In the genomic region with DNA sequence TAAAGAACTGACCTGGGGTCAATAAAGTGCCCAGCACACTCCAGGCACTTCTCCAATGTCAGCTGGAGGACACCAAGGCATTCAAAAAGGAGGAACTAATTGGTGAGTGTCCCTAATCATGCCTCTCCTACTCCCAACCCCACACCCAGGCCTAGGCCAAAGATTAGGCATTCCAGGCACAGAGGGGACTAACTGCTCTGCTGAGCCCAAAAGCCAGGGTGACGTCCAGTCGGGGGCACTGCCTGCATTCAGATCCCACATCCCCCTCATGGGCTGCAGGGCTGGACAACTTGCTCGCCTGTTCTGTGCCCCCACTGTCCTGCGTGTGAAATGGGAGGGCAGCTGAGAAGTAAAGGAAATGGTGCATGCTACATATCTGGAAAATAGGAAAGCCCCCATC, we compare ENCODE assay signal across 18 cellular contexts.
DNase-seq lines count a peak whose midpoint lies in the region; ATAC-seq, FAIRE-seq and TF ChIP-seq lines count a peak whose summit lies in the region.
"Had no signal": no experiment of that assay in that cellular context is flagged by ENCODE, and none has a peak within 500 bp of the region (broad histone marks: within the 10 kb centered on the region; RNA-seq: fewer than 3 reads in every experiment).

No MANE protein-coding gene starts in this region.

- H3K4me1 ChIP-seq in Loucy (ENCODE audit: insufficient read depth, low read length, poor library complexity, severe bottlenecking) (peaks cover 24% of the 10 kb centered on the region), spleen (peaks cover 0 to 25% (median 16%) of the 10 kb centered on the region in 6 donors)
- H3K4me1 ChIP-seq: tibial nerve had no signal

- H3K9me3 Mint-ChIP-seq in activated T-cell treated with anti-CD3 and anti-CD28 coated beads, Interleukin-2, amount 50 U/mL, for 24 hours: peaks cover 16% of the 10 kb centered on the region
- peaks cover 13% of the 10 kb centered on the region for H3K9me3 Mint-ChIP-seq in activated naive CD8-positive, alpha-beta T cell (ENCODE audit: low read depth)

- H3K79me2 ChIP-seq in Loucy (ENCODE audit: insufficient read depth, low read length): peaks cover 19% of the 10 kb centered on the region

- intact Hi-C loops in spleen (cut with DNase I; ENCODE audit: low total_unique reads): no loop called here

- TF ChIP-seq POLR2A in spleen (IDR thresholded peaks at IDR 0.05) (no peak), H54 (IDR thresholded peaks at IDR 0.05; ENCODE audit: low read depth, low read length) (no peak)

- no peaks in the 10 kb centered on the region for H3K27me3 ChIP-seq in Loucy (ENCODE audit: insufficient read depth, low read length, poor library complexity, severe bottlenecking)
- H3K27me3 ChIP-seq in spleen (replicated peaks in 1 of 7): no peaks in the 10 kb centered on the region
- H3K27me3 ChIP-seq: dorsolateral prefrontal cortex, tibial nerve had no signal

- no peak for ATAC-seq in GM18909 (IDR thresholded peaks at IDR 0.05; ENCODE audit: poor library complexity, unreplicated experiment)
- ATAC-seq: esophagus mucosa; stimulated activated naive B cell treated with anti-CD40 and anti-IgM and Interleukin-4, amounts not matched to agents 10 μg/mL and 1 μg/mL and 100 μg/mL, for 72 hours had no signal

- in situ Hi-C loops in GM13976 (cut with MboI; ENCODE audit: low sequenced_read_pairs, unreplicated experiment): no loop called here

- H3K4me1 Mint-ChIP-seq in activated T-cell treated with anti-CD3 and anti-CD28 coated beads, Interleukin-2, amount 50 U/mL, for 24 hours (ENCODE audit: low read depth): peaks cover 29% of the 10 kb centered on the region
- peaks cover 17% of the 10 kb centered on the region for H3K4me1 Mint-ChIP-seq in activated naive CD8-positive, alpha-beta T cell (ENCODE audit: low read depth)

- FAIRE-seq in H54 (lab: Jason Lieb, UNC): no peak

- H3K9me2 ChIP-seq in Loucy (replicated peaks; ENCODE audit: low read depth, low read length): no peaks in the 10 kb centered on the region

- peaks cover 15% of the 10 kb centered on the region for H3K36me3 Mint-ChIP-seq in activated T-cell treated with anti-CD3 and anti-CD28 coated beads, Interleukin-2, amount 50 U/mL, for 24 hours (ENCODE audit: low read depth)
- peaks cover 3% of the 10 kb centered on the region for H3K36me3 Mint-ChIP-seq in activated naive CD8-positive, alpha-beta T cell

- peak overlapping the region in 7 of 8 donors; percentile 32 to 83 (median 64) for H3K27ac ChIP-seq in spleen
- H3K27ac ChIP-seq: dorsolateral prefrontal cortex, tibial nerve had no signal

- H3K4me2 ChIP-seq in Loucy (ENCODE audit: low read depth, low read length, poor library complexity, severe bottlenecking): peak overlapping the region; percentile 35

- H3K9ac ChIP-seq in Loucy (ENCODE audit: low read depth, low read length, poor library complexity, severe bottlenecking): no peak overlapping the region

- TF ChIP-seq CTCF in Loucy (conservative IDR thresholded peaks at IDR 0.05; ENCODE audit: low read length) (no peak), spleen (IDR thresholded peaks at IDR 0.05 in 8 of 11, conservative IDR thresholded peaks at IDR 0.05 in 3 of 11) (no peak), GM13976 (IDR thresholded peaks at IDR 0.05; ENCODE audit: borderline replicate concordance, control extremely low read depth, extremely low read depth, insufficient read depth, missing control alignments) (no peak)

- H4K20me1 ChIP-seq in Loucy (ENCODE audit: insufficient read depth, low read length, poor library complexity, severe bottlenecking): no peaks in the 10 kb centered on the region

- H3K27ac Mint-ChIP-seq in activated T-cell treated with anti-CD3 and anti-CD28 coated beads, Interleukin-2, amount 50 U/mL, for 24 hours: peak overlapping the region; percentile 85
- peak overlapping the region; percentile 85 for H3K27ac Mint-ChIP-seq in activated naive CD8-positive, alpha-beta T cell

- WGBS in spleen, 5 donors: 68 to 81% (median 72%) methylated on average over 2 to 4 of the region's 4 CpGs

- DNase-seq in activated T-cell treated with anti-CD3 and anti-CD28 coated beads, Interleukin-2, amount 50 U/mL, for 24 hours: no peak
- no peak for DNase-seq in activated T-cell treated with anti-CD3 and anti-CD28 coated beads, Interleukin-2, amount 50 U/mL, for 48 hours
- DNase-seq in spleen: no peak
- no peak for DNase-seq in GM13976 (ENCODE audit: low spot score)
- DNase-seq in H54 (ENCODE audit: insufficient read length, low spot score): no peak
- DNase-seq: ACHN; amniotic stem cell; DND-41; GOT3; NCI-H1694; NCI-H345; stimulated activated naive B cell treated with anti-CD40 and anti-IgM and Interleukin-4, amounts not matched to agents 10 μg/mL and 1 μg/mL and 100 μg/mL, for 72 hours had no signal

- H3K9me3 ChIP-seq in Loucy (ENCODE audit: insufficient read depth, low read depth, low read length): peaks cover 14% of the 10 kb centered on the region; the same call in 1 of the 2 replicates
- peaks cover 0 to 25% (median 20%) of the 10 kb centered on the region in 8 donors for H3K9me3 ChIP-seq in spleen

- peak overlapping the region; percentile 72 for H3K4me3 Mint-ChIP-seq in activated T-cell treated with anti-CD3 and anti-CD28 coated beads, Interleukin-2, amount 50 U/mL, for 24 hours
- H3K4me3 Mint-ChIP-seq in activated naive CD8-positive, alpha-beta T cell: peak overlapping the region; percentile 74

- H3K4me3 ChIP-seq in Loucy (ENCODE audit: low read length, poor library complexity, severe bottlenecking) (no peak overlapping the region), spleen (peak overlapping the region in 1 of 8 donors; percentile 50)
- H3K4me3 ChIP-seq: dorsolateral prefrontal cortex had no signal

- H3K36me3 ChIP-seq in Loucy (ENCODE audit: insufficient read depth, low read length) (peaks cover 5% of the 10 kb centered on the region; the same call in 1 of the 2 replicates), spleen (no peaks in the 10 kb centered on the region)
- H3K36me3 ChIP-seq: tibial nerve had no signal

- no peaks in the 10 kb centered on the region for H3K27me3 Mint-ChIP-seq in activated T-cell treated with anti-CD3 and anti-CD28 coated beads, Interleukin-2, amount 50 U/mL, for 24 hours
- no peaks in the 10 kb centered on the region for H3K27me3 Mint-ChIP-seq in activated naive CD8-positive, alpha-beta T cell
- H3K27me3 Mint-ChIP-seq: stimulated activated naive B cell treated with anti-CD40 and anti-IgM and Interleukin-4, amounts not matched to agents 10 μg/mL and 1 μg/mL and 100 μg/mL, for 72 hours had no signal

- no peak overlapping the region for H2AFZ ChIP-seq in Loucy (ENCODE audit: low read length)

- H3F3A ChIP-seq in Loucy (ENCODE audit: low read depth): no peaks in the 10 kb centered on the region
